In genomic region chr1:37557402-37557801, GRCh38 we compare ENCODE assay signal across 11 cellular contexts. TPM values are rescaled to one million over a fixed set of nuclear protein-coding genes. Genes with fewer than 3 reads are reported as not detected.
DNase-seq lines count a peak whose midpoint lies in the region; ATAC-seq and TF ChIP-seq lines count a peak whose summit lies in the region.
"Had no signal": no experiment of that assay in that cellular context is flagged by ENCODE, and none has a peak within 500 bp of the region (broad histone marks: within the 10 kb centered on the region; RNA-seq: fewer than 3 reads in every experiment).

No MANE protein-coding gene starts in this region.

- H3K4me3 ChIP-seq in endocrine pancreas (ENCODE audit: control insufficient read depth, insufficient read depth, low read length) = peak overlapping the region; percentile 85
- H3K4me3 ChIP-seq in mucosa of stomach (ENCODE audit: low read length) = peak overlapping the region; percentile 39
- peak overlapping the region in 1 of 3 donors; percentile 30 for H3K4me3 ChIP-seq in thyroid gland (replicated peaks in 1 of 3)

- no peak for TF ChIP-seq POLR2A in thyroid gland (IDR thresholded peaks at IDR 0.05)

- H3K4me1 ChIP-seq in endocrine pancreas (ENCODE audit: control insufficient read depth, insufficient read depth, low read length) (peaks cover 15% of the 10 kb centered on the region), mucosa of stomach (ENCODE audit: control insufficient read depth, insufficient read depth, low read length) (peaks cover 16% of the 10 kb centered on the region), thyroid gland (peaks cover 21 to 28% of the 10 kb centered on the region in 2 donors)

- H3K27ac Mint-ChIP-seq in activated naive CD8-positive, alpha-beta T cell treated with anti-CD3 and anti-CD28 coated beads, Interleukin-2, amount 50 U/mL, for 24 hours = no peak overlapping the region
- H3K27ac Mint-ChIP-seq: activated naive CD4-positive, alpha-beta T cell treated with anti-CD3 and anti-CD28 coated beads, Interleukin-2, amount 50 U/mL, for 24 hours had no signal

- 55 to 62% methylated on average over 3 of the region's 3 CpGs for WGBS in thyroid gland, 2 donors

- peaks cover 11% of the 10 kb centered on the region for H3K36me3 Mint-ChIP-seq in activated naive CD8-positive, alpha-beta T cell treated with anti-CD3 and anti-CD28 coated beads, Interleukin-2, amount 50 U/mL, for 24 hours (ENCODE audit: low read depth)
- H3K36me3 Mint-ChIP-seq: activated naive CD4-positive, alpha-beta T cell treated with anti-CD3 and anti-CD28 coated beads, Interleukin-2, amount 50 U/mL, for 24 hours had no signal

- H3K36me3 ChIP-seq in endocrine pancreas (ENCODE audit: control insufficient read depth, insufficient read depth, low read length) = no peaks in the 10 kb centered on the region
- H3K36me3 ChIP-seq in mucosa of stomach (ENCODE audit: control insufficient read depth, insufficient read depth, low read length) = no peaks in the 10 kb centered on the region
- no peaks in the 10 kb centered on the region for H3K36me3 ChIP-seq in thyroid gland

- peaks cover 3% of the 10 kb centered on the region for H3K27me3 Mint-ChIP-seq in activated naive CD8-positive, alpha-beta T cell treated with anti-CD3 and anti-CD28 coated beads, Interleukin-2, amount 50 U/mL, for 24 hours
- H3K27me3 Mint-ChIP-seq: activated CD4-positive, alpha-beta T cell treated with anti-CD3 and anti-CD28 coated beads, Interleukin-2, amount 10 ng/mL, durations not matched to agents 7 days and 5 days; activated naive CD4-positive, alpha-beta T cell treated with anti-CD3 and anti-CD28 coated beads, Interleukin-2, amount 50 U/mL, for 24 hours had no signal

- H3K27me3 ChIP-seq in endocrine pancreas (ENCODE audit: control insufficient read depth, insufficient read depth, low read length) (no peaks in the 10 kb centered on the region), mucosa of stomach (ENCODE audit: control insufficient read depth, insufficient read depth, low read length) (no peaks in the 10 kb centered on the region), thyroid gland (no peaks in the 10 kb centered on the region)

- intact Hi-C loops in thyroid gland (cut with DNase I) = loop anchor here (10.0 kb wide), 1 partner anchor 137 kb away; the partner anchor contains the start of gene CDCA8

- DNase-seq in NCI-H510A treated with DMSO at 0.1 percent for 48 hours (lab: John Stamatoyannopoulos, UW) (peak; percentile 99), thyroid gland (no peak), SK-N-DZ (ENCODE audit: low spot score) (no peak), GM10266 (ENCODE audit: extremely low spot score) (no peak)
- no peak for DNase-seq in activated naive CD8-positive, alpha-beta T cell treated with anti-CD3 and anti-CD28 coated beads, Interleukin-2, amount 50 U/mL, for 24 hours

- H3K9me3 ChIP-seq in endocrine pancreas (ENCODE audit: control insufficient read depth, low read length) = no peaks in the 10 kb centered on the region
- no peaks in the 10 kb centered on the region for H3K9me3 ChIP-seq in mucosa of stomach (ENCODE audit: control insufficient read depth, low read length)
- H3K9me3 ChIP-seq in thyroid gland = no peaks in the 10 kb centered on the region
- H3K9me3 ChIP-seq: spleen had no signal

- H3K4me1 Mint-ChIP-seq in activated naive CD8-positive, alpha-beta T cell treated with anti-CD3 and anti-CD28 coated beads, Interleukin-2, amount 50 U/mL, for 24 hours = peaks cover 20% of the 10 kb centered on the region

- no peaks in the 10 kb centered on the region for H3K9me3 Mint-ChIP-seq in activated naive CD8-positive, alpha-beta T cell treated with anti-CD3 and anti-CD28 coated beads, Interleukin-2, amount 50 U/mL, for 24 hours
- H3K9me3 Mint-ChIP-seq: activated naive CD4-positive, alpha-beta T cell treated with anti-CD3 and anti-CD28 coated beads, Interleukin-2, amount 50 U/mL, for 24 hours had no signal

- no peak for TF ChIP-seq CTCF in thyroid gland (IDR thresholded peaks at IDR 0.05)
- no peak for TF ChIP-seq CTCF in GM10266 (IDR thresholded peaks at IDR 0.05; ENCODE audit: control insufficient read depth, insufficient read depth, low read depth, missing control alignments)

- no peak overlapping the region for H3K4me3 Mint-ChIP-seq in activated naive CD8-positive, alpha-beta T cell treated with anti-CD3 and anti-CD28 coated beads, Interleukin-2, amount 50 U/mL, for 24 hours
- H3K4me3 Mint-ChIP-seq: activated CD4-positive, alpha-beta T cell treated with anti-CD3 and anti-CD28 coated beads, Interleukin-2, amount 10 ng/mL, durations not matched to agents 7 days and 5 days; activated naive CD4-positive, alpha-beta T cell treated with anti-CD3 and anti-CD28 coated beads, Interleukin-2, amount 50 U/mL, for 24 hours had no signal

- H3K9ac ChIP-seq in endocrine pancreas (ENCODE audit: control insufficient read depth, insufficient read depth, low read length) = peak overlapping the region; percentile 80
- H3K9ac ChIP-seq in mucosa of stomach (ENCODE audit: low read length) = peak overlapping the region; percentile 63

- peak overlapping the region; percentile 25 to 66 (median 37) for H3K27ac ChIP-seq in thyroid gland

- ATAC-seq in activated naive CD8-positive, alpha-beta T cell treated with anti-CD3 and anti-CD28 coated beads, Interleukin-2, amount 50 U/mL, for 24 hours = no peak

RNA-seq across cellular contexts. Expression of gene DNALI1, which starts 0.7 kb away (rescaled TPM):
- total RNA-seq in thyroid gland = 10 to 100 TPM; 25.5 to 36.3 (median 26.0) TPM
- polyA plus RNA-seq in SK-N-DZ (2014; cell fraction: cytosol; rRNA removed) = 5.8 and 7.4 TPM in 2 replicates
- 13.8 and 13.9 TPM in 2 replicates for polyA plus RNA-seq in SK-N-DZ (2014; cell fraction: nucleus; rRNA removed)
- total RNA-seq: SK-MEL-5 had no signal

RNA-seq across cellular contexts. Expression of gene SNIP1, which starts 3.3 kb away (rescaled TPM):
- 10 to 100 TPM in 3 of 4 donors, 1 to 10 TPM in 1; 8.1 to 16.7 (median 13.0) TPM for total RNA-seq in thyroid gland
- 5.6 and 9.4 TPM in 2 replicates for polyA plus RNA-seq in SK-N-DZ (2014; cell fraction: cytosol; rRNA removed)
- polyA plus RNA-seq in SK-N-DZ (2014; cell fraction: nucleus; rRNA removed) = 6.4 and 11.2 TPM in 2 replicates

RNA-seq across cellular contexts. Expression of gene GNL2, which starts 38.3 kb away (rescaled TPM):
- 10 to 100 TPM; 27.1 to 53.8 (median 33.3) TPM for total RNA-seq in thyroid gland
- 60.1 and 64.1 TPM in 2 replicates for polyA plus RNA-seq in SK-N-DZ (2014; cell fraction: cytosol; rRNA removed)
- 56.9 and 68.7 TPM in 2 replicates for polyA plus RNA-seq in SK-N-DZ (2014; cell fraction: nucleus; rRNA removed)

RNA-seq across cellular contexts. Expression of gene MEAF6, which starts 42.8 kb away (rescaled TPM):
- total RNA-seq in thyroid gland = 100 to 1,000 TPM in 2 of 4 donors, 10 to 100 TPM in 2; 78.9 to 109 (median 92.7) TPM
- polyA plus RNA-seq in SK-N-DZ (2014; cell fraction: cytosol; rRNA removed) = 105 and 117 TPM in 2 replicates
- 63.0 and 96.6 TPM in 2 replicates for polyA plus RNA-seq in SK-N-DZ (2014; cell fraction: nucleus; rRNA removed)
